8 cellular contexts compared by ENCODE assay signal in genomic region chr3:42581709-42582473, GRCh38.
DNase-seq lines count a peak whose midpoint lies in the region; ATAC-seq lines count a peak whose summit lies in the region.

A gene with protein sequence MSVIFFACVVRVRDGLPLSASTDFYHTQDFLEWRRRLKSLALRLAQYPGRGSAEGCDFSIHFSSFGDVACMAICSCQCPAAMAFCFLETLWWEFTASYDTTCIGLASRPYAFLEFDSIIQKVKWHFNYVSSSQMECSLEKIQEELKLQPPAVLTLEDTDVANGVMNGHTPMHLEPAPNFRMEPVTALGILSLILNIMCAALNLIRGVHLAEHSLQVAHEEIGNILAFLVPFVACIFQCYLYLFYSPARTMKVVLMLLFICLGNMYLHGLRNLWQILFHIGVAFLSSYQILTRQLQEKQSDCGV (minus strand): TSS chr3:42581967. CDS start chr3:42569046, 12,921 bp downstream.

- peak within 1 kb of the TSS; percentile 80 for H3K9ac ChIP-seq in mucosa of rectum (ENCODE audit: low read depth in 1 of 2, low read length in 2 of 2)

- H3K4me3 ChIP-seq in mucosa of rectum (ENCODE audit: low read length in 2 of 2) = peak within 1 kb of the TSS; percentile 81 to 85

- ATAC-seq in GM21515 (IDR thresholded peaks at IDR 0.05; ENCODE audit: unreplicated experiment) = peak; percentile 90

- no peaks in the 10 kb centered on the region for H3K9me3 ChIP-seq in mucosa of rectum (ENCODE audit: control insufficient read depth in 2 of 2, low read length in 2 of 2)

- no peaks in the 10 kb centered on the region for H3K27me3 ChIP-seq in mucosa of rectum (ENCODE audit: control insufficient read depth in 2 of 2, insufficient read depth in 2 of 2, low read length in 2 of 2)

- H3K27ac ChIP-seq in epithelial cell of prostate (peak within 1 kb of the TSS; percentile 69), mucosa of rectum (ENCODE audit: low read depth in 2 of 2, low read length in 2 of 2) (peak within 1 kb of the TSS; percentile 82 to 84)

- peak; percentile 89 for DNase-seq in DMS 273 treated with DMSO at 0.1 percent for 48 hours (lab: John Stamatoyannopoulos, UW)
- peak; percentile 99 for DNase-seq in HuH-7 (ENCODE audit: low spot score)
- DNase-seq in OCI-M1 (lab: John Stamatoyannopoulos, UW) = peak; percentile 99
- DNase-seq in activated T-cell treated with anti-CD3 and anti-CD28 coated beads for 4 hours = peak; percentile 94
- peak; percentile 48 for DNase-seq in epithelial cell of prostate (ENCODE audit: low read depth, low spot score)
- peak; percentile 97 for DNase-seq in stimulated activated CD8-positive, alpha-beta memory T cell treated with anti-CD3 and anti-CD28 coated beads, Interleukin-4, amount 100 ng/mL, for 48 hours

- H3K4me1 ChIP-seq in mucosa of rectum (ENCODE audit: control insufficient read depth in 2 of 2, insufficient read depth in 2 of 2, low read length in 2 of 2) = peaks cover 6 to 7% of the 10 kb centered on the region in 2 donors

- peaks cover 0 to 2% of the 10 kb centered on the region in 2 donors for H3K36me3 ChIP-seq in mucosa of rectum (ENCODE audit: control insufficient read depth in 2 of 2, insufficient read depth in 2 of 2, low read length in 2 of 2)

Comparison
In these comparisons a context has a peak if more than half of its experiments do, and no peak if none do; other contexts are left out.
1. Peak in every context shown above with its lines: DNase-seq, ATAC-seq, H3K4me3 ChIP-seq and H3K27ac ChIP-seq.
2. DNase-seq: peak in every context shown above with its lines; median percentile 99 in HuH-7; 99 in OCI-M1; 97 in stimulated activated CD8-positive, alpha-beta memory T cell treated with anti-CD3 and anti-CD28 coated beads, Interleukin-4, amount 100 ng/mL, for 48 hours; 94 in activated T-cell treated with anti-CD3 and anti-CD28 coated beads for 4 hours; 89 in DMS 273 treated with DMSO at 0.1 percent for 48 hours; 48 in epithelial cell of prostate.